Comparison of ENCODE assay signal across 9 cellular contexts in genomic region chr14:49860988-49861387, GRCh38. TPM values are rescaled to one million over a fixed set of nuclear protein-coding genes. Genes with fewer than 3 reads are reported as not detected.
DNase-seq lines count a peak whose midpoint lies in the region; ATAC-seq, FAIRE-seq and TF ChIP-seq lines count a peak whose summit lies in the region.
"Had no signal": no experiment of that assay in that cellular context is flagged by ENCODE, and none has a peak within 500 bp of the region (broad histone marks: within the 10 kb centered on the region; RNA-seq: fewer than 3 reads in every experiment).

No MANE protein-coding gene starts in this region.

- POLR2A ChIA-PET in endothelial cell of umbilical vein (lab: Charles Lee): interaction anchor here (2.3 kb wide), 1 partner anchor 9 kb away, joined by 9 read pairs; the partner anchor contains the start of gene NEMF

- H3K4me3 ChIP-seq in AG09309 (ENCODE audit: control insufficient read depth, low read depth, low read length) (peak overlapping the region; percentile 67), LNCaP clone FGC (ENCODE audit: low read depth, low read length) (peak overlapping the region; percentile 61), endothelial cell of umbilical vein (replicated peaks in 1 of 3; ENCODE audit: insufficient read depth in 1 of 3, low read depth in 1 of 3, low read length in 3 of 3) (peak overlapping the region in 2 of 3 experiments; percentile 73 to 91), neutrophil (ENCODE audit: low read depth in 1 of 2, low read length in 1 of 2) (peak overlapping the region; percentile 74 to 82)

- peak overlapping the region; percentile 94 for H3K9ac ChIP-seq in endothelial cell of umbilical vein (replicated peaks; ENCODE audit: extremely low read depth, insufficient read depth, low read length)

- H3K4me2 ChIP-seq in endothelial cell of umbilical vein (ENCODE audit: insufficient read depth, low read length): peak overlapping the region; percentile 96

- H3K4me1 ChIP-seq in endothelial cell of umbilical vein (ENCODE audit: control insufficient read depth, extremely low read depth, insufficient read depth, low read length) (peaks cover 15% of the 10 kb centered on the region), neutrophil (ENCODE audit: control insufficient read depth in 1 of 2, insufficient read depth in 1 of 2, low read depth in 1 of 2, low read length in 1 of 2) (peaks cover 29 to 43% of the 10 kb centered on the region in 2 experiments)

- H3K9me1 ChIP-seq in endothelial cell of umbilical vein (replicated peaks; ENCODE audit: control insufficient read depth, extremely low read depth, insufficient read depth, low read length): no peaks in the 10 kb centered on the region

- ATAC-seq in GM21423 (IDR thresholded peaks at IDR 0.05; ENCODE audit: unreplicated experiment) (no peak), HG02610 (IDR thresholded peaks at IDR 0.05; ENCODE audit: unreplicated experiment) (no peak)

- no TSS peak for BruUV-seq in endothelial cell of umbilical vein (replicated peaks; lab: Mats Ljungman, UMichigan)

- H3K27ac ChIP-seq in endothelial cell of umbilical vein (ENCODE audit: insufficient read depth, low read depth, low read length) (no peak overlapping the region), neutrophil (peak overlapping the region; percentile 93)

- H3K9me3 ChIP-seq in endothelial cell of umbilical vein (replicated peaks; ENCODE audit: control insufficient read depth, insufficient read depth, low read length): no peaks in the 10 kb centered on the region
- no peaks in the 10 kb centered on the region for H3K9me3 ChIP-seq in neutrophil

- H3K27me3 ChIP-seq in endothelial cell of umbilical vein (ENCODE audit: control insufficient read depth in 2 of 2, insufficient read depth in 2 of 2, low read length in 2 of 2) (no peaks in the 10 kb centered on the region), neutrophil (no peaks in the 10 kb centered on the region)

- H3K79me2 ChIP-seq in endothelial cell of umbilical vein (ENCODE audit: control insufficient read depth, insufficient read depth, low read length): no peaks in the 10 kb centered on the region

- peak overlapping the region; percentile 98 for H2AFZ ChIP-seq in endothelial cell of umbilical vein (ENCODE audit: low read depth, low read length)

- TF ChIP-seq CTCF in AG09309 (IDR thresholded peaks at IDR 0.05; ENCODE audit: control insufficient read depth, insufficient read depth, low read depth, low read length, missing control alignments) (no peak), LNCaP clone FGC (IDR thresholded peaks at IDR 0.05; ENCODE audit: control insufficient read depth, extremely low read depth, insufficient read depth) (no peak), endothelial cell of umbilical vein (IDR thresholded peaks at IDR 0.05; ENCODE audit: extremely low read depth in 1 of 2, insufficient read depth in 1 of 2, low read depth in 1 of 2, low read length in 2 of 2) (no peak), neutrophil (IDR thresholded peaks at IDR 0.05) (no peak)

- DNase-seq in AG09309 (ENCODE audit: low read depth) (no peak), LNCaP clone FGC (ENCODE audit: low read depth) (no peak), endothelial cell of umbilical vein (ENCODE audit: low read depth, low spot score) (no peak), middle frontal gyrus (ENCODE audit: extremely low spot score, low spot score) (no peak), EL (no peak)
- DNase-seq: retina had no signal

- no peaks in the 10 kb centered on the region for H4K20me1 ChIP-seq in endothelial cell of umbilical vein (replicated peaks; ENCODE audit: control insufficient read depth, extremely low read depth, insufficient read depth, low read length)

- intact Hi-C loops in endothelial cell of umbilical vein (cut with micrococcal nuclease): no loop called here

- no peak for TF ChIP-seq POLR2A in endothelial cell of umbilical vein (IDR thresholded peaks at IDR 0.05; ENCODE audit: low read depth, low read length)

- no peak for FAIRE-seq in endothelial cell of umbilical vein (lab: Jason Lieb, UNC)

- dilution Hi-C loops in endothelial cell of umbilical vein (cut with MboI; ENCODE audit: extremely low pct_ligation_motif_present, low sequenced_read_pairs): loop anchor here (10.0 kb wide), 1 partner anchor 244 kb away; no protein-coding TSS in a partner anchor

- CTCF ChIA-PET in endothelial cell of umbilical vein (lab: Charles Lee): interaction anchor here (0.8 to 11.0 kb wide), 16 partner anchors 8 to 630 kb away, joined by 3 to 242 read pairs (median 9); partner anchors contain the start of genes DNAAF2, KLHDC2, NEMF and VCPKMT

- no peaks in the 10 kb centered on the region for H3K36me3 ChIP-seq in endothelial cell of umbilical vein (ENCODE audit: control insufficient read depth in 2 of 2, extremely low read depth in 1 of 2, insufficient read depth in 2 of 2, low read length in 2 of 2)
- H3K36me3 ChIP-seq in neutrophil: no peaks in the 10 kb centered on the region

TF ChIP-seq in endothelial cell of umbilical vein, 7 proteins besides CTCF, POLR2A, EP300 and RAD21:
- TF ChIP-seq GATA2 (IDR thresholded peaks at IDR 0.05; ENCODE audit: insufficient read depth, insufficient read length, low read depth, low read length) (no peak), MYC (IDR thresholded peaks at IDR 0.05; ENCODE audit: low read depth, low read length) (no peak), POLR2AphosphoS5 (IDR thresholded peaks at IDR 0.05; ENCODE audit: insufficient read depth, low read depth, low read length) (no peak), MAX (IDR thresholded peaks at IDR 0.05; ENCODE audit: insufficient read depth, insufficient read length) (no peak), FOS (IDR thresholded peaks at IDR 0.05; ENCODE audit: borderline replicate concordance, insufficient read depth, low read length) (no peak), JUN (IDR thresholded peaks at IDR 0.05; ENCODE audit: borderline replicate concordance, insufficient read depth, insufficient read length, low read depth) (no peak)

RNA-seq across cellular contexts. Expression of gene NEMF, which starts 8.4 kb away (rescaled TPM):
- 71.4 and 74.2 TPM in 2 replicates for total RNA-seq in endothelial cell of umbilical vein
- 7.9 and 12.2 TPM in 2 replicates for polyA plus RNA-seq in endothelial cell of umbilical vein
- polyA plus RNA-seq in endothelial cell of umbilical vein (2011; cell fraction: cytosol; rRNA removed): 17.5 and 17.8 TPM in 2 replicates
- polyA plus RNA-seq in endothelial cell of umbilical vein (2011; cell fraction: nucleus; rRNA removed): 71.5 and 92.8 TPM in 2 replicates
- 43.5 and 50.1 TPM in 2 replicates for polyA plus RNA-seq in endothelial cell of umbilical vein (2012)
- 71.1 and 72.7 TPM in 2 replicates for polyA minus RNA-seq in endothelial cell of umbilical vein
- 17.4 TPM for polyA minus RNA-seq in endothelial cell of umbilical vein (2011; cell fraction: cytosol; rRNA and poly(A)+ RNA removed)
- 137 and 138 TPM in 2 replicates for polyA minus RNA-seq in endothelial cell of umbilical vein (2011; cell fraction: nucleus; rRNA and poly(A)+ RNA removed)

RNA-seq across cellular contexts. Expression of gene ARF6, which starts 31.9 kb away (rescaled TPM):
- total RNA-seq in endothelial cell of umbilical vein: 73.2 and 73.6 TPM in 2 replicates
- 19.3 and 21.7 TPM in 2 replicates for polyA plus RNA-seq in endothelial cell of umbilical vein
- 24.9 and 25.7 TPM in 2 replicates for polyA plus RNA-seq in endothelial cell of umbilical vein (2011; cell fraction: cytosol; rRNA removed)
- polyA plus RNA-seq in endothelial cell of umbilical vein (2011; cell fraction: nucleus; rRNA removed): 15.5 and 19.7 TPM in 2 replicates
- polyA plus RNA-seq in endothelial cell of umbilical vein (2012): 32.3 and 43.2 TPM in 2 replicates
- polyA minus RNA-seq in endothelial cell of umbilical vein: 26.5 and 30.5 TPM in 2 replicates
- 17.2 TPM for polyA minus RNA-seq in endothelial cell of umbilical vein (2011; cell fraction: cytosol; rRNA and poly(A)+ RNA removed)
- polyA minus RNA-seq in endothelial cell of umbilical vein (2011; cell fraction: nucleus; rRNA and poly(A)+ RNA removed): 13.5 and 14.0 TPM in 2 replicates
